Comparison of ENCODE assay signal across 8 cellular contexts in the genomic region with DNA sequence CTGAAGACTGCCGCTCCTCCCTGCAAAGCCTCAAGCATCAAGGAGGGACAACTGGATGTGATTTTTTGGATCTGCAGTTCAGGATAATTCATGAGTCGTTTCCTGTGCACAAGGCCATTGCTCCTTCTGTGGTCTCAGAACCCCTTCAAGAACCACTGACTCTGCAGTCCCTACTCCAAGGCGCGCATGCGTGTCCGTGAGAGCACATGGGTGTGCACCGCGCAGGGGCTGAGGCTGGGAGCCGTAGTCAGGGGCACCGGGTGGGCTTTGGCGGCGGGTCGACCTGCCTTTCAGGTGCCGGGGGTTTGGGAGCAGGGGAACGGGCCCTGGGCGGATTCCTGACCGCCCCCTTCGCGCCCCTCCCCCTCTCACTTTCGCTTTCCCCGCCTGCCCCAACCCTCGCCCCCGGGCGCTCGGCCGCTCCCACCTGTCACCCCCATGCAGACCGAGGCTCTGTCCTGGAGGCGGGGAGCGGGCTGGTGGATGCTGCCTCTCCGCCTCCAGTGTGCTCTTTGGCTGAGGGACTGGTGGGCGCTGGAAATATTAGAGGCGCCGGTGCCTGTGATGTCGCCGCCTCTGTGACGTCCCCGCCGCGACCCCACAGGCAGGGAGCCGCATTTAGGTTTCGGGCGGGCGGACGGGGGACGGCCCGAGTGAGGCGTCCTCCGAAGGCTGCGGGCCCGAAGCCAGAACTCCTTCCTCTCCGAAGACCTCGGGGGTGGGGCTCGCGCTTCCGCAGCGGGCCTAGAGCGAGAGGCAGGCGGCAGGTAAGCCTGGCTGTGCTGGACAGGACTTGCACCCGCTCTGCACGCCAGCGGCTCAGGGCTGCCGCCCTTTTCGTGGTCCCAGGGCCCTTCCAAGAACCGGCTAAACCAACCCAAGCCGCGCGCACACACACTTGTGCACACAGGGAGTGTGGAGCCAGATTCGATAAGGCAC. TPM values are rescaled to one million over a fixed set of nuclear protein-coding genes. Genes with fewer than 3 reads are reported as not detected.
DNase-seq lines count a peak whose midpoint lies in the region; ATAC-seq and TF ChIP-seq lines count a peak whose summit lies in the region.

A gene with protein sequence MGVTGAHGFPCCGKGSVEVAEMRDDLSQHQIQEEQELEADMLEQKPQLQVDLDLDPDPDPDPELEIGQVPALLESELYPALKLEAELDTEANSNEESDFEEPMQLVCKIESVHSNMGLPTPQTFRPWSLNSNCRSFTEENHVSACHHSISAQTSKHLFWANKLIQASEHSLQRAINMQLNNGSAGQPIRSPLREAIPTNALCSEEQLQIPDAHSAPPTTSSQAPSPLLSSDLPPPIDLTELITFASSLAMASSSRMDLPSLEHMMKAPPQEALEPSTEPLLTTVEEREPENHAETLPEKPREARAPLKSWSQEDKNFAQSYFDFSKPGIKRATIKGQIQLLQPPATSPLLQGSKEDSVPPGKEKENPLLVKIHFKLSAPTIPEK (minus strand): TSS at position 518 of the 939 bp plus-strand sequence. CDS start 78 bp downstream, at position 440.

- 5 to 14% (median 6%) methylated on average over 22 to 68 of the region's 68 CpGs for WGBS in heart left ventricle, 4 donors
- 19 to 28% (median 24%) methylated on average over 53 to 68 of the region's 68 CpGs for WGBS in psoas muscle, 3 donors

- H3K27me3 ChIP-seq in heart left ventricle (no peaks in the 10 kb centered on the region), psoas muscle (ENCODE audit: insufficient read depth in 3 of 3, low read length in 2 of 3) (no peaks in the 10 kb centered on the region), upper lobe of right lung (no peaks in the 10 kb centered on the region)

- peak; percentile 81 for DNase-seq in GM10248 (ENCODE audit: extremely low spot score)
- peak; percentile 60 for DNase-seq in NCI-H2227 treated with DMSO at 0.1 percent for 48 hours (lab: John Stamatoyannopoulos, UW)
- DNase-seq in activated naive CD4-positive, alpha-beta T cell treated with Interleukin-2 at 50 U/mL for 16 hours = peak; percentile 58
- peak; percentile 60 to 84 (median 70) for DNase-seq in heart left ventricle
- peak; percentile 63 to 76 for DNase-seq in psoas muscle
- DNase-seq in upper lobe of right lung = peak; percentile 87
- no peak for DNase-seq in T1000 (lab: John Stamatoyannopoulos, UW)

- CTCF ChIA-PET in GM10248 (lab: Yijun Ruan, JAX) = interaction anchor here (1.0 to 3.1 kb wide), 3 partner anchors 8 to 126 kb away, joined by 3 to 16 read pairs (median 4); a partner anchor contains a TSS

- H3K4me1 ChIP-seq in heart left ventricle = peaks cover 0 to 41% (median 28%) of the 10 kb centered on the region in 12 donors
- H3K4me1 ChIP-seq in psoas muscle = peaks cover 70% of the 10 kb centered on the region
- H3K4me1 ChIP-seq in upper lobe of right lung = peaks cover 14% of the 10 kb centered on the region

- H3K9me3 ChIP-seq in heart left ventricle (no peaks in the 10 kb centered on the region), psoas muscle (no peaks in the 10 kb centered on the region), upper lobe of right lung (no peaks in the 10 kb centered on the region)

- H3K36me3 ChIP-seq in heart left ventricle (peaks cover 0 to 39% (median 34%) of the 10 kb centered on the region in 9 donors), psoas muscle (ENCODE audit: insufficient read depth in 1 of 2, low read depth in 1 of 2) (peaks cover 7 to 45% of the 10 kb centered on the region in 2 donors), upper lobe of right lung (peaks cover 31% of the 10 kb centered on the region)

- peak within 1 kb of the TSS in 10 of 12 donors; percentile 24 to 87 (median 70) for H3K27ac ChIP-seq in heart left ventricle
- H3K27ac ChIP-seq in psoas muscle = peak within 1 kb of the TSS; percentile 70
- H3K27ac ChIP-seq in upper lobe of right lung = peak within 1 kb of the TSS; percentile 63

- POLR2A ChIA-PET in GM10248 (lab: Yijun Ruan, JAX) = no interaction called here

- intact Hi-C loops in heart left ventricle (cut with DNase I) (loop anchor here in 4 of 10 donors (2.0 to 5.0 kb wide), 4 partner anchors 15 to 50 kb away; a partner anchor contains a TSS), psoas muscle (cut with DNase I) (loop anchor here (5.0 to 10.0 kb wide), 2 partner anchors 53 to 120 kb away; a partner anchor contains a TSS), upper lobe of right lung (cut with DNase I) (no loop called here)

- no peak for TF ChIP-seq CTCF in GM10248 (IDR thresholded peaks at IDR 0.05; ENCODE audit: control extremely low read depth, extremely low read depth, low read depth, missing control alignments)
- TF ChIP-seq CTCF in heart left ventricle (IDR thresholded peaks at IDR 0.05) = no peak
- no peak for TF ChIP-seq CTCF in psoas muscle (IDR thresholded peaks at IDR 0.05)
- no peak for TF ChIP-seq CTCF in upper lobe of right lung (IDR thresholded peaks at IDR 0.05)

- TF ChIP-seq POLR2A in heart left ventricle (IDR thresholded peaks at IDR 0.05) = no peak

- H3K4me3 ChIP-seq in heart left ventricle (peak within 1 kb of the TSS; percentile 27 to 75 (median 64)), psoas muscle (peak within 1 kb of the TSS; percentile 68), upper lobe of right lung (peak within 1 kb of the TSS; percentile 66)

- peak in 3 of 4 donors; percentile 30 to 43 (median 40) for ATAC-seq in heart left ventricle
- peak in 3 of 4 donors; percentile 7 to 29 (median 8) for ATAC-seq in psoas muscle
- ATAC-seq in upper lobe of right lung = peak; percentile 72
- no peak for ATAC-seq in GM21529 (IDR thresholded peaks at IDR 0.05; ENCODE audit: unreplicated experiment)

RNA-seq across cellular contexts. Expression of the gene that starts here (rescaled TPM):
- not detected for total RNA-seq in heart left ventricle
- not detected for polyA plus RNA-seq in heart left ventricle
- total RNA-seq in psoas muscle = under 1 TPM in 1 of 4 donors, not detected in 3; 0.11 TPM
- polyA plus RNA-seq in psoas muscle = not detected
- total RNA-seq in upper lobe of right lung = not detected

Comparison
In these comparisons a context has a peak if more than half of its experiments do, and no peak if none do; other contexts are left out.
1. Peak in DNase-seq, ATAC-seq, H3K4me3 ChIP-seq and H3K27ac ChIP-seq in heart left ventricle; RNA of the gene not detected or under 1 TPM.
2. Peak in DNase-seq, ATAC-seq, H3K4me3 ChIP-seq and H3K27ac ChIP-seq in psoas muscle; RNA of the gene not detected or under 1 TPM.
3. Peak in DNase-seq, ATAC-seq, H3K4me3 ChIP-seq and H3K27ac ChIP-seq in upper lobe of right lung; RNA of the gene not detected or under 1 TPM.